ENCODE assay signal across 15 cellular contexts in the genomic region with DNA sequence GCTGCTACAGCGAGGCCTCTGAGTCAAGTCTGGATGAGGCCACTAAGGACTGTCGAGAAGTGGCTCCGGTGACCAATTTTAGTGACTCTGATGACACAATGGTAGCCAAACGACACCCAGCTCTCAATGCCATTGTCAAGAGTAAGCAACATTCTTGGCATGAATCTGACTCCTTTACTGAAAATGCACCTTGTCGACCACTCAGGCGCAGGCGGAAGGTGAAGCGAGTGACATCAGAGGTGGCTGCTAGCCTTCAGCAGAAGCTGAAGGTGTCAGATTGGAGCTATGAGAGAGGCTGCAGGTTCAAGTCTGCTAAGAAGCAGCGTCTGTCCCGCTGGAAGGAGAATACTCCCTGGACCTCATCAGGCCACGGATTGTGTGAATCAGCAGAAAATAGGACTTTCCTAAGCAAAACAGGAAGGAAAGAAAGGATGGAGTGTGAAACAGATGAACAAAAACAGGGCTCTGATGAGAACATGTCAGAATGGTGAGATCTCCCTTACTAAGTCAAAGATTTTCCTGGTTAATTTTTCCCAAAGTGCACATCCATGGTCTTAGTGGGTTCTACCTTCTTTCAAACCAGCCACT. TPM values are rescaled to one million over a fixed set of nuclear protein-coding genes. Genes with fewer than 3 reads are reported as not detected.
DNase-seq lines count a peak whose midpoint lies in the region; ATAC-seq and TF ChIP-seq lines count a peak whose summit lies in the region.
"Had no signal": no experiment of that assay in that cellular context is flagged by ENCODE, and none has a peak within 500 bp of the region (broad histone marks: within the 10 kb centered on the region; RNA-seq: fewer than 3 reads in every experiment).

No MANE protein-coding gene starts in this region.

- no peaks in the 10 kb centered on the region for H3K27me3 Mint-ChIP-seq in stimulated activated naive CD8-positive, alpha-beta T cell treated with anti-CD3 and anti-CD28 coated beads, Interleukin-15, Interleukin-2, amounts not matched to agents 100 ng/mL and 50 ng/mL, for 24 hours
- no peaks in the 10 kb centered on the region for H3K27me3 Mint-ChIP-seq in activated CD8-positive, alpha-beta T cell treated with anti-CD3 and anti-CD28 coated beads for 36 hours
- peaks cover 12 to 15% (median 13%) of the 10 kb centered on the region in 3 donors for H3K27me3 Mint-ChIP-seq in immature natural killer cell (ENCODE audit: low read depth in 3 of 3)

- H3K27ac Mint-ChIP-seq in stimulated activated naive CD8-positive, alpha-beta T cell treated with anti-CD3 and anti-CD28 coated beads, Interleukin-15, Interleukin-2, amounts not matched to agents 100 ng/mL and 50 ng/mL, for 24 hours, result no peak overlapping the region
- no peak overlapping the region for H3K27ac Mint-ChIP-seq in activated CD8-positive, alpha-beta T cell treated with anti-CD3 and anti-CD28 coated beads for 36 hours
- peak overlapping the region in 2 of 6 donors; percentile 55 to 95 for H3K27ac Mint-ChIP-seq in immature natural killer cell

- intact Hi-C loops in activated CD8-positive, alpha-beta T cell treated with anti-CD3 and anti-CD28 coated beads for 36 hours (cut with micrococcal nuclease), result no loop called here

- in situ Hi-C loops in brain microvascular endothelial cell (cut with HindIII; ENCODE audit: low pct_ligation_motif_present, low sequenced_read_pairs), result no loop called here

- no peak overlapping the region for H3K27ac ChIP-seq in brain microvascular endothelial cell
- H3K27ac ChIP-seq: heart left ventricle, upper lobe of left lung had no signal

- no peaks in the 10 kb centered on the region for H3K27me3 ChIP-seq in brain microvascular endothelial cell (replicated peaks)
- H3K27me3 ChIP-seq: heart left ventricle, right atrium auricular region, upper lobe of left lung had no signal

- H3K36me3 ChIP-seq in brain microvascular endothelial cell (replicated peaks), result peaks cover 15% of the 10 kb centered on the region

- H3K9me3 Mint-ChIP-seq in stimulated activated naive CD8-positive, alpha-beta T cell treated with anti-CD3 and anti-CD28 coated beads, Interleukin-15, Interleukin-2, amounts not matched to agents 100 ng/mL and 50 ng/mL, for 24 hours, result peaks cover 4% of the 10 kb centered on the region
- H3K9me3 Mint-ChIP-seq in activated CD8-positive, alpha-beta T cell treated with anti-CD3 and anti-CD28 coated beads for 36 hours, result peaks cover 6% of the 10 kb centered on the region
- H3K9me3 Mint-ChIP-seq in immature natural killer cell, result no peaks in the 10 kb centered on the region

- no peak for ATAC-seq in stimulated activated naive CD8-positive, alpha-beta T cell treated with anti-CD3 and anti-CD28 coated beads, Interleukin-15, Interleukin-2, amounts not matched to agents 100 U/mL and 50 U/mL, for 24 hours
- ATAC-seq in activated CD8-positive, alpha-beta T cell treated with anti-CD3 and anti-CD28 coated beads for 36 hours, result no peak
- ATAC-seq in GM21423 (IDR thresholded peaks at IDR 0.05; ENCODE audit: unreplicated experiment), result no peak
- ATAC-seq: heart left ventricle had no signal

- peaks cover 67% of the 10 kb centered on the region for H3K4me1 Mint-ChIP-seq in stimulated activated naive CD8-positive, alpha-beta T cell treated with anti-CD3 and anti-CD28 coated beads, Interleukin-15, Interleukin-2, amounts not matched to agents 100 ng/mL and 50 ng/mL, for 24 hours (ENCODE audit: low read depth)
- peaks cover 54% of the 10 kb centered on the region for H3K4me1 Mint-ChIP-seq in activated CD8-positive, alpha-beta T cell treated with anti-CD3 and anti-CD28 coated beads for 36 hours (ENCODE audit: low read depth)
- H3K4me1 Mint-ChIP-seq in immature natural killer cell, result peaks cover 71 to 85% of the 10 kb centered on the region in 2 donors

- H3K4me3 ChIP-seq in brain microvascular endothelial cell (ENCODE audit: low read depth, low read length), result no peak overlapping the region

- peak overlapping the region; percentile 96 for H3K4me3 Mint-ChIP-seq in stimulated activated naive CD8-positive, alpha-beta T cell treated with anti-CD3 and anti-CD28 coated beads, Interleukin-15, Interleukin-2, amounts not matched to agents 100 ng/mL and 50 ng/mL, for 24 hours
- H3K4me3 Mint-ChIP-seq in activated CD8-positive, alpha-beta T cell treated with anti-CD3 and anti-CD28 coated beads for 36 hours, result peak overlapping the region; percentile 55
- peak overlapping the region; percentile 1 to 46 (median 28) for H3K4me3 Mint-ChIP-seq in immature natural killer cell

- TF ChIP-seq CTCF in activated CD8-positive, alpha-beta T cell treated with anti-CD3 and anti-CD28 coated beads for 36 hours (IDR thresholded peaks at IDR 0.05), result no peak
- no peak for TF ChIP-seq CTCF in brain microvascular endothelial cell (IDR thresholded peaks at IDR 0.05; ENCODE audit: low read depth, low read length, missing control alignments)

- POLR2A ChIA-PET in activated CD8-positive, alpha-beta T cell treated with anti-CD3 and anti-CD28 coated beads for 36 hours (lab: Charles Lee), result interaction anchor here (0.6 kb wide), 1 partner anchor 169 kb away, joined by 3 read pairs; the partner anchor contains the start of gene IFT43

- DNase-seq in stimulated activated naive CD8-positive, alpha-beta T cell treated with anti-CD3 and anti-CD28 coated beads, Interleukin-15, Interleukin-2, amounts not matched to agents 100 U/mL and 50 U/mL, for 24 hours, result no peak
- no peak for DNase-seq in activated CD8-positive, alpha-beta T cell treated with anti-CD3 and anti-CD28 coated beads for 36 hours
- no peak for DNase-seq in immature natural killer cell
- no peak for DNase-seq in amniotic stem cell (lab: John Stamatoyannopoulos, UW)
- no peak for DNase-seq in DMS79 (lab: John Stamatoyannopoulos, UW)
- DNase-seq in brain microvascular endothelial cell, result no peak
- DNase-seq: activated CD4-positive, alpha-beta T cell treated with anti-CD3 and anti-CD28 coated beads, Interleukin-2, amount 50 U/mL, for 4 hours; C1 segment of cervical spinal cord; effector CD8-positive, alpha-beta T cell; heart left ventricle; mesenchymal stem cell had no signal

- CTCF ChIA-PET in activated CD8-positive, alpha-beta T cell treated with anti-CD3 and anti-CD28 coated beads for 36 hours (lab: Charles Lee), result no interaction called here

- H3K36me3 Mint-ChIP-seq in stimulated activated naive CD8-positive, alpha-beta T cell treated with anti-CD3 and anti-CD28 coated beads, Interleukin-15, Interleukin-2, amounts not matched to agents 100 ng/mL and 50 ng/mL, for 24 hours (ENCODE audit: low read depth), result peaks cover 71% of the 10 kb centered on the region
- peaks cover 49% of the 10 kb centered on the region for H3K36me3 Mint-ChIP-seq in activated CD8-positive, alpha-beta T cell treated with anti-CD3 and anti-CD28 coated beads for 36 hours (ENCODE audit: low read depth)
- H3K36me3 Mint-ChIP-seq in immature natural killer cell, result peaks cover 17 to 36% (median 24%) of the 10 kb centered on the region in 3 donors

RNA-seq across cellular contexts. Expression of gene GPATCH2L, which starts 2.9 kb away (rescaled TPM):
- total RNA-seq in activated CD8-positive, alpha-beta T cell treated with anti-CD3 and anti-CD28 coated beads for 36 hours, result 10 to 100 TPM; 54.0 to 58.2 TPM
- 10 to 100 TPM in 2 of 3 donors, 1 to 10 TPM in 1; 9.4 to 15.7 (median 14.7) TPM for polyA plus RNA-seq in immature natural killer cell

Comparison
In these comparisons a context has a peak if more than half of its experiments do, and no peak if none do; other contexts are left out.
1. H3K4me3 Mint-ChIP-seq: peak in every context shown above with its lines; median percentile 96 in stimulated activated naive CD8-positive, alpha-beta T cell treated with anti-CD3 and anti-CD28 coated beads, Interleukin-15, Interleukin-2, amounts not matched to agents 100 ng/mL and 50 ng/mL, for 24 hours; 55 in activated CD8-positive, alpha-beta T cell treated with anti-CD3 and anti-CD28 coated beads for 36 hours; 28 in immature natural killer cell.